32 cellular contexts compared by ENCODE assay signal in genomic region chr11:985848-986247, GRCh38. TPM values are rescaled to one million over a fixed set of nuclear protein-coding genes. Genes with fewer than 3 reads are reported as not detected.
"Had no signal": no experiment of that assay in that cellular context is flagged by ENCODE, and none has a peak within 500 bp of the region (broad histone marks: within the 10 kb centered on the region; RNA-seq: fewer than 3 reads in every experiment).

No MANE protein-coding gene starts in this region.

- H3K4me3 Mint-ChIP-seq: activated CD4-positive, alpha-beta T cell treated with anti-CD3 and anti-CD28 coated beads, Interleukin-2, amount 10 ng/mL, durations not matched to agents 24 days and 14 days; activated CD8-positive, alpha-beta T cell treated with anti-CD3 and anti-CD28 coated beads for 36 hours; activated naive CD8-positive, alpha-beta T cell treated with anti-CD3 and anti-CD28 coated beads for 36 hours; activated T-cell treated with anti-CD3 and anti-CD28 coated beads, Interleukin-2, amount 50 U/mL, for 72 hours; activated T-helper 17 cell treated with anti-CD3 and anti-CD28 coated beads, Interleukin-2, amount 50 U/mL, for 72 hours; T-cell had no signal

- DNase-seq: activated CD4-positive, alpha-beta T cell treated with anti-CD3 and anti-CD28 coated beads, Interleukin-2, amount 10 ng/mL, durations not matched to agents 24 days and 14 days; activated CD4-positive, alpha-beta T cell treated with anti-CD3 and anti-CD28 coated beads, Interleukin-2, amount 50 U/mL, for 4 hours; activated CD8-positive, alpha-beta T cell treated with anti-CD3 and anti-CD28 coated beads for 36 hours; activated effector memory CD4-positive, alpha-beta T cell treated with anti-CD3 and anti-CD28 coated beads, Interleukin-2, amount 50 U/mL, for 16 hours; activated naive CD4-positive, alpha-beta T cell; activated naive CD4-positive, alpha-beta T cell treated with anti-CD3 and anti-CD28 coated beads, Interleukin-2, amount 50 U/mL, for 16 hours; activated naive CD8-positive, alpha-beta T cell treated with anti-CD3 and anti-CD28 coated beads for 36 hours; activated T-cell treated with anti-CD3 and anti-CD28 coated beads, Interleukin-2, amount 50 U/mL, for 1 hour; activated T-cell treated with anti-CD3 and anti-CD28 coated beads, Interleukin-2, amount 50 U/mL, for 72 hours; amniotic stem cell; aorta; Karpas-422; MG63; NCI-H1048; NCI-H1105 treated with DMSO at 0.1 percent for 48 hours; NCI-H1436; NCI-H1694; NCI-H1930; NCI-H2081 treated with DMSO at 0.1 percent for 48 hours; NCI-H345; NCI-H524 treated with DMSO at 0.1 percent for 48 hours; SIG-M5; T-cell; T1000 had no signal

- H3K27ac Mint-ChIP-seq: activated CD4-positive, alpha-beta T cell treated with anti-CD3 and anti-CD28 coated beads, Interleukin-2, amount 10 ng/mL, durations not matched to agents 24 days and 14 days; activated CD8-positive, alpha-beta T cell treated with anti-CD3 and anti-CD28 coated beads for 36 hours; activated naive CD8-positive, alpha-beta T cell treated with anti-CD3 and anti-CD28 coated beads for 36 hours; activated T-cell treated with anti-CD3 and anti-CD28 coated beads, Interleukin-2, amount 50 U/mL, for 72 hours; activated T-helper 17 cell treated with anti-CD3 and anti-CD28 coated beads, Interleukin-2, amount 50 U/mL, for 72 hours; T-cell had no signal

- H3K4me1 Mint-ChIP-seq: activated CD4-positive, alpha-beta T cell treated with anti-CD3 and anti-CD28 coated beads, Interleukin-2, amount 10 ng/mL, durations not matched to agents 24 days and 14 days; activated naive CD8-positive, alpha-beta T cell treated with anti-CD3 and anti-CD28 coated beads for 36 hours; activated T-helper 17 cell treated with anti-CD3 and anti-CD28 coated beads, Interleukin-2, amount 50 U/mL, for 72 hours had no signal

- ATAC-seq: activated CD8-positive, alpha-beta T cell treated with anti-CD3 and anti-CD28 coated beads for 36 hours; activated T-cell treated with anti-CD3 and anti-CD28 coated beads, Interleukin-2, amount 50 U/mL, for 72 hours; activated T-helper 17 cell treated with anti-CD3 and anti-CD28 coated beads, Interleukin-2, amount 50 U/mL, for 72 hours; Panc1; SK-N-SH treated with all-trans-retinoic acid at 6 μM for 48 hours; T-cell had no signal

- H3K4me3 ChIP-seq: MG63 had no signal

- H3K27me3 ChIP-seq: MG63 had no signal

- H3K9me3 Mint-ChIP-seq: activated CD4-positive, alpha-beta T cell treated with anti-CD3 and anti-CD28 coated beads, Interleukin-2, amount 10 ng/mL, durations not matched to agents 24 days and 14 days; activated CD8-positive, alpha-beta T cell treated with anti-CD3 and anti-CD28 coated beads for 36 hours; activated naive CD8-positive, alpha-beta T cell treated with anti-CD3 and anti-CD28 coated beads for 36 hours; activated T-cell treated with anti-CD3 and anti-CD28 coated beads, Interleukin-2, amount 50 U/mL, for 72 hours; activated T-helper 17 cell treated with anti-CD3 and anti-CD28 coated beads, Interleukin-2, amount 50 U/mL, for 72 hours; T-cell had no signal

- H3K27me3 Mint-ChIP-seq: activated CD4-positive, alpha-beta T cell treated with anti-CD3 and anti-CD28 coated beads, Interleukin-2, amount 10 ng/mL, durations not matched to agents 24 days and 14 days; activated CD8-positive, alpha-beta T cell treated with anti-CD3 and anti-CD28 coated beads for 36 hours; activated naive CD8-positive, alpha-beta T cell treated with anti-CD3 and anti-CD28 coated beads for 36 hours; activated T-helper 17 cell treated with anti-CD3 and anti-CD28 coated beads, Interleukin-2, amount 50 U/mL, for 72 hours; T-cell had no signal

RNA-seq across cellular contexts. Expression of gene MUC6, which starts 50.7 kb away (rescaled TPM):
- total RNA-seq: activated CD4-positive, alpha-beta T cell treated with anti-CD3 and anti-CD28 coated beads, Interleukin-2, amount 10 ng/mL, durations not matched to agents 24 days and 14 days; activated CD8-positive, alpha-beta memory T cell treated with anti-CD3 and anti-CD28 coated beads for 36 hours; activated CD8-positive, alpha-beta T cell treated with anti-CD3 and anti-CD28 coated beads for 36 hours; activated naive CD8-positive, alpha-beta T cell treated with anti-CD3 and anti-CD28 coated beads for 36 hours; activated T-cell treated with anti-CD3 and anti-CD28 coated beads, Interleukin-2, amount 50 U/mL, for 72 hours; activated T-helper 17 cell treated with anti-CD3 and anti-CD28 coated beads, Interleukin-2, amount 50 U/mL, for 72 hours; aorta; cardiac septum; NCI-H460; SK-MEL-5; T-helper 2 cell treated with Interferon-gamma antibody and Interleukin-4, amounts not matched to agents 100 ng/mL and 5 ng/mL, for 36 hours had no signal
